Comparison of ENCODE assay signal across 8 cellular contexts in genomic region chr16:89363621-89364393, GRCh38.
DNase-seq lines count a peak whose midpoint lies in the region; ATAC-seq and TF ChIP-seq lines count a peak whose summit lies in the region.

No MANE protein-coding gene starts in this region.

- H3K27ac Mint-ChIP-seq in T-helper 2 cell treated with Interferon-gamma antibody and Interleukin-4, amounts not matched to agents 5 μg/mL and 100 μg/mL, for 36 hours: peak overlapping the region; percentile 82
- H3K27ac Mint-ChIP-seq in dendritic cell treated with granulocyte-macrophage colony-stimulating factor and Interleukin-4, amounts not matched to agents 40 ng/mL and 50 ng/mL, for 4 days: peak overlapping the region; percentile 28
- peak overlapping the region; percentile 54 to 69 for H3K27ac Mint-ChIP-seq in natural killer cell

- no peaks in the 10 kb centered on the region for H3K27me3 Mint-ChIP-seq in T-helper 2 cell treated with Interferon-gamma antibody and Interleukin-4, amounts not matched to agents 5 μg/mL and 100 μg/mL, for 36 hours (ENCODE audit: low read depth)
- no peaks in the 10 kb centered on the region for H3K27me3 Mint-ChIP-seq in dendritic cell treated with granulocyte-macrophage colony-stimulating factor and Interleukin-4, amounts not matched to agents 40 ng/mL and 50 ng/mL, for 4 days
- H3K27me3 Mint-ChIP-seq in natural killer cell (ENCODE audit: low read depth in 2 of 2): no peaks in the 10 kb centered on the region

- peaks cover 77% of the 10 kb centered on the region for H3K4me1 Mint-ChIP-seq in T-helper 2 cell treated with Interferon-gamma antibody and Interleukin-4, amounts not matched to agents 5 μg/mL and 100 μg/mL, for 36 hours (ENCODE audit: low read depth)
- H3K4me1 Mint-ChIP-seq in dendritic cell treated with granulocyte-macrophage colony-stimulating factor and Interleukin-4, amounts not matched to agents 40 ng/mL and 50 ng/mL, for 4 days (ENCODE audit: low read depth): peaks cover 89% of the 10 kb centered on the region
- peaks cover 85 to 95% of the 10 kb centered on the region in 2 donors for H3K4me1 Mint-ChIP-seq in natural killer cell

- no peak for TF ChIP-seq CTCF in natural killer cell (IDR thresholded peaks at IDR 0.05)

- H3K36me3 Mint-ChIP-seq in T-helper 2 cell treated with Interferon-gamma antibody and Interleukin-4, amounts not matched to agents 5 μg/mL and 100 μg/mL, for 36 hours (ENCODE audit: low read depth): peaks cover 17% of the 10 kb centered on the region
- H3K36me3 Mint-ChIP-seq in dendritic cell treated with granulocyte-macrophage colony-stimulating factor and Interleukin-4, amounts not matched to agents 40 ng/mL and 50 ng/mL, for 4 days (ENCODE audit: low read depth): peaks cover 38% of the 10 kb centered on the region
- H3K36me3 Mint-ChIP-seq in natural killer cell: no peaks in the 10 kb centered on the region

- DNase-seq in NCI-H510A treated with DMSO at 0.1 percent for 48 hours (lab: John Stamatoyannopoulos, UW) (peak; percentile 5), NCI-H510A (lab: John Stamatoyannopoulos, UW) (no peak), natural killer cell (no peak), NCI-H2029 treated with DMSO at 0.1 percent for 48 hours (lab: John Stamatoyannopoulos, UW) (no peak), C1 segment of cervical spinal cord (lab: John Stamatoyannopoulos, UW) (no peak)
- DNase-seq in T-helper 2 cell treated with Interferon-gamma antibody and Interleukin-4, amounts not matched to agents 5 μg/mL and 100 μg/mL, for 36 hours (ENCODE audit: low spot score): peak; percentile 59

- H3K4me3 Mint-ChIP-seq in T-helper 2 cell treated with Interferon-gamma antibody and Interleukin-4, amounts not matched to agents 5 μg/mL and 100 μg/mL, for 36 hours: peak overlapping the region; percentile 73
- no peak overlapping the region for H3K4me3 Mint-ChIP-seq in dendritic cell treated with granulocyte-macrophage colony-stimulating factor and Interleukin-4, amounts not matched to agents 40 ng/mL and 50 ng/mL, for 4 days
- H3K4me3 Mint-ChIP-seq in natural killer cell: peak overlapping the region; percentile 64

- intact Hi-C loops in dendritic cell treated with granulocyte-macrophage colony-stimulating factor and Interleukin-4, amounts not matched to agents 40 ng/mL and 50 ng/mL, for 4 days (cut with micrococcal nuclease): no loop called here
- intact Hi-C loops in natural killer cell (cut with micrococcal nuclease): no loop called here

- ATAC-seq in natural killer cell (peak in 2 of 3 donors; percentile 17 to 24), GM18867 (IDR thresholded peaks at IDR 0.05; ENCODE audit: unreplicated experiment) (no peak)

- no peaks in the 10 kb centered on the region for H3K9me3 Mint-ChIP-seq in T-helper 2 cell treated with Interferon-gamma antibody and Interleukin-4, amounts not matched to agents 5 μg/mL and 100 μg/mL, for 36 hours
- no peaks in the 10 kb centered on the region for H3K9me3 Mint-ChIP-seq in dendritic cell treated with granulocyte-macrophage colony-stimulating factor and Interleukin-4, amounts not matched to agents 40 ng/mL and 50 ng/mL, for 4 days
- H3K9me3 Mint-ChIP-seq in natural killer cell: no peaks in the 10 kb centered on the region

Comparison
In these comparisons a context has a peak if more than half of its experiments do, and no peak if none do; other contexts are left out.
1. DNase-seq: peak in NCI-H510A treated with DMSO at 0.1 percent for 48 hours (single experiment) and T-helper 2 cell treated with Interferon-gamma antibody and Interleukin-4, amounts not matched to agents 5 μg/mL and 100 μg/mL, for 36 hours (single experiment); none in NCI-H510A (single experiment), natural killer cell (single experiment), NCI-H2029 treated with DMSO at 0.1 percent for 48 hours (single experiment) and C1 segment of cervical spinal cord (0 of 14).
2. H3K27ac Mint-ChIP-seq: peak in every context shown above with its lines; median percentile 82 in T-helper 2 cell treated with Interferon-gamma antibody and Interleukin-4, amounts not matched to agents 5 μg/mL and 100 μg/mL, for 36 hours; 62 in natural killer cell; 28 in dendritic cell treated with granulocyte-macrophage colony-stimulating factor and Interleukin-4, amounts not matched to agents 40 ng/mL and 50 ng/mL, for 4 days.